ENCODE assay signal across 10 cellular contexts in the genomic region with DNA sequence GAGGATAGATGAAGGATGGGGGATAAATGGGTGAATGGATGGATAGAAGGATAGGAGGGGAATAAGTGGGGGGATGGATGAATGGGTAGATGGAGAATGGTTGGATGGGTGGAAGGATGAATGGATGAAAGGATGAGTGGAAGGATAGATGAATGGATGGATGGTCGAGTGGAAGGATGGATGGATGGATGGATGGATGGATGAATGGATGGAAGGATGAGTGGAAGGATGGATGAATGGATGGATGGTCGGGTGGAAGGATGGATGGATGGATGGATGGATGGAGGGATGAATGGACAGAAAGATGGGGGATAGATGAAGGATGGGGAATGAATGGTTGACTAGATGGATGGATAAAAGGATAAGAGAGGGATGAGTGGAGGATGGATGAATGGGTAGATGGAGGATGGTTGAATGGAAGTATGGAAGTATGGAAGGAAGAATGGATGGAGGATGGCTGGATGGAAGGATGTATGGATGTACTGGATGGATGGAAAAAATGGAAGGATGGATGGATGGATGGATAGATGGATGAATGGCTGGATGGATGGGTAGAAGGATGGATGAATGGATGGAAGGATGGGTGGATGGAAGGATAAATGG. TPM values are rescaled to one million over a fixed set of nuclear protein-coding genes. Genes with fewer than 3 reads are reported as not detected.
"Had no signal": no experiment of that assay in that cellular context is flagged by ENCODE, and none has a peak within 500 bp of the region (broad histone marks: within the 10 kb centered on the region; RNA-seq: fewer than 3 reads in every experiment).

No MANE protein-coding gene starts in this region.

- H3K9me3 ChIP-seq: HAP-1 had no signal

- DNase-seq: GOT3, H7, Karpas-422, KBM-7 had no signal

- FAIRE-seq: HTR-8/SVneo had no signal

- H3K9ac ChIP-seq: KMS-11 had no signal

- ATAC-seq: HCT116 had no signal

- H3K27ac ChIP-seq: KMS-11 had no signal

- H3K4me2 ChIP-seq: KMS-11 had no signal

- H3K36me3 ChIP-seq: HAP-1 had no signal

- H3K4me3 ChIP-seq: HAP-1 had no signal

- H3K4me1 ChIP-seq: HAP-1 had no signal

RNA-seq across cellular contexts. Expression of a gene that starts 42.0 kb away (rescaled TPM):
- total RNA-seq: H4, HT-29 had no signal

RNA-seq across cellular contexts. Expression of a gene that starts 54.8 kb away (rescaled TPM):
- total RNA-seq: H4, HT-29 had no signal
